8 cellular contexts compared by ENCODE assay signal in genomic region chr17:64418506-64419339, GRCh38. TPM values are rescaled to one million over a fixed set of nuclear protein-coding genes. Genes with fewer than 3 reads are reported as not detected.
A peak's percentile ranks its signal among the peaks of the same experiment; 100 is the strongest.
DNase-seq lines count a peak whose midpoint lies in the region; ATAC-seq and TF ChIP-seq lines count a peak whose summit lies in the region.

No MANE protein-coding gene starts in this region.

- no peaks in the 10 kb centered on the region for H3K36me3 Mint-ChIP-seq in activated naive CD8-positive, alpha-beta T cell treated with anti-CD3 and anti-CD28 coated beads, Interleukin-2, amount 10 ng/mL, durations not matched to agents 7 days and 5 days
- H3K36me3 Mint-ChIP-seq in activated naive CD8-positive, alpha-beta T cell treated with anti-CD3 and anti-CD28 coated beads, Interleukin-2, amount 50 U/mL, for 24 hours (ENCODE audit: low read depth), result no peaks in the 10 kb centered on the region
- H3K36me3 Mint-ChIP-seq in osteocyte (ENCODE audit: unreplicated experiment), result no peaks in the 10 kb centered on the region

- POLR2A ChIA-PET in activated naive CD8-positive, alpha-beta T cell treated with anti-CD3 and anti-CD28 coated beads, Interleukin-2, amount 10 ng/mL, durations not matched to agents 7 days and 5 days (lab: Charles Lee), result interaction anchor here (0.6 to 5.8 kb wide), 7 partner anchors 14 to 112 kb away, joined by 3 to 46 read pairs (median 5); partner anchors contain the start of genes CEP95, DDX5 and POLG2

- DNase-seq in activated naive CD8-positive, alpha-beta T cell treated with anti-CD3 and anti-CD28 coated beads, Interleukin-2, amount 10 ng/mL, durations not matched to agents 7 days and 5 days, result no peak
- DNase-seq in activated naive CD8-positive, alpha-beta T cell treated with anti-CD3 and anti-CD28 coated beads, Interleukin-2, amount 50 U/mL, for 24 hours, result no peak
- DNase-seq in NCI-H146 treated with DMSO at 0.1 percent for 48 hours (lab: John Stamatoyannopoulos, UW; ENCODE audit: unreplicated experiment) (peak; percentile 57), T1000 (lab: John Stamatoyannopoulos, UW) (peak; percentile 25), fibroblast of the conjunctiva (ENCODE audit: low read depth) (peak; percentile 74), osteocyte (ENCODE audit: extremely low spot score, unreplicated experiment) (no peak)
- no peak for DNase-seq in stimulated activated CD8-positive, alpha-beta memory T cell treated with anti-CD3 and anti-CD28 coated beads, Interleukin-4, amount 100 ng/mL, for 48 hours

- no peaks in the 10 kb centered on the region for H3K27me3 Mint-ChIP-seq in activated naive CD8-positive, alpha-beta T cell treated with anti-CD3 and anti-CD28 coated beads, Interleukin-2, amount 10 ng/mL, durations not matched to agents 7 days and 5 days
- H3K27me3 Mint-ChIP-seq in activated naive CD8-positive, alpha-beta T cell treated with anti-CD3 and anti-CD28 coated beads, Interleukin-2, amount 50 U/mL, for 24 hours, result no peaks in the 10 kb centered on the region
- H3K27me3 Mint-ChIP-seq in osteocyte (ENCODE audit: unreplicated experiment), result peaks cover 9% of the 10 kb centered on the region

- H3K27ac Mint-ChIP-seq in activated naive CD8-positive, alpha-beta T cell treated with anti-CD3 and anti-CD28 coated beads, Interleukin-2, amount 10 ng/mL, durations not matched to agents 7 days and 5 days, result no peak overlapping the region
- no peak overlapping the region for H3K27ac Mint-ChIP-seq in activated naive CD8-positive, alpha-beta T cell treated with anti-CD3 and anti-CD28 coated beads, Interleukin-2, amount 50 U/mL, for 24 hours
- no peak overlapping the region for H3K27ac Mint-ChIP-seq in osteocyte (ENCODE audit: unreplicated experiment)

- H3K4me3 Mint-ChIP-seq in activated naive CD8-positive, alpha-beta T cell treated with anti-CD3 and anti-CD28 coated beads, Interleukin-2, amount 10 ng/mL, durations not matched to agents 7 days and 5 days, result peak overlapping the region; percentile 39
- no peak overlapping the region for H3K4me3 Mint-ChIP-seq in activated naive CD8-positive, alpha-beta T cell treated with anti-CD3 and anti-CD28 coated beads, Interleukin-2, amount 50 U/mL, for 24 hours
- no peak overlapping the region for H3K4me3 Mint-ChIP-seq in osteocyte (ENCODE audit: unreplicated experiment)

- H3K9me3 Mint-ChIP-seq in activated naive CD8-positive, alpha-beta T cell treated with anti-CD3 and anti-CD28 coated beads, Interleukin-2, amount 10 ng/mL, durations not matched to agents 7 days and 5 days, result no peaks in the 10 kb centered on the region
- H3K9me3 Mint-ChIP-seq in activated naive CD8-positive, alpha-beta T cell treated with anti-CD3 and anti-CD28 coated beads, Interleukin-2, amount 50 U/mL, for 24 hours, result no peaks in the 10 kb centered on the region
- no peaks in the 10 kb centered on the region for H3K9me3 Mint-ChIP-seq in osteocyte (ENCODE audit: unreplicated experiment)

- ATAC-seq in activated naive CD8-positive, alpha-beta T cell treated with anti-CD3 and anti-CD28 coated beads, Interleukin-2, amount 10 ng/mL, durations not matched to agents 7 days and 5 days (ENCODE audit: low read depth), result peak; percentile 35
- no peak for ATAC-seq in activated naive CD8-positive, alpha-beta T cell treated with anti-CD3 and anti-CD28 coated beads, Interleukin-2, amount 50 U/mL, for 24 hours
- ATAC-seq in GM21526 (IDR thresholded peaks at IDR 0.05; ENCODE audit: low FRiP score, unreplicated experiment), result no peak

- TF ChIP-seq CTCF in osteocyte (IDR thresholded peaks at IDR 0.05), result peak; percentile 82

- peaks cover 6% of the 10 kb centered on the region for H3K4me1 Mint-ChIP-seq in activated naive CD8-positive, alpha-beta T cell treated with anti-CD3 and anti-CD28 coated beads, Interleukin-2, amount 10 ng/mL, durations not matched to agents 7 days and 5 days
- peaks cover under 1% of the 10 kb centered on the region for H3K4me1 Mint-ChIP-seq in activated naive CD8-positive, alpha-beta T cell treated with anti-CD3 and anti-CD28 coated beads, Interleukin-2, amount 50 U/mL, for 24 hours
- H3K4me1 Mint-ChIP-seq in osteocyte (ENCODE audit: unreplicated experiment), result peaks cover under 1% of the 10 kb centered on the region

RNA-seq across cellular contexts. Expression of gene PECAM1, which starts 28.1 kb away (rescaled TPM):
- 100 to 1,000 TPM; 163 to 167 TPM for total RNA-seq in activated naive CD8-positive, alpha-beta T cell treated with anti-CD3 and anti-CD28 coated beads, Interleukin-2, amount 10 ng/mL, durations not matched to agents 7 days and 5 days
- total RNA-seq in osteocyte, result not detected in 2 replicates

RNA-seq across cellular contexts. Expression of gene MILR1, which starts 30.2 kb away (rescaled TPM):
- total RNA-seq in activated naive CD8-positive, alpha-beta T cell treated with anti-CD3 and anti-CD28 coated beads, Interleukin-2, amount 10 ng/mL, durations not matched to agents 7 days and 5 days, result 1 to 10 TPM in 1 of 2 experiments, under 1 TPM in 1; 0.65 to 1.2 TPM
- not detected in 2 replicates for total RNA-seq in osteocyte

Comparison
In these comparisons a context has a peak if more than half of its experiments do, and no peak if none do; other contexts are left out.
1. DNase-seq: peak in NCI-H146 treated with DMSO at 0.1 percent for 48 hours (single experiment), T1000 (single experiment) and fibroblast of the conjunctiva (single experiment); none in activated naive CD8-positive, alpha-beta T cell treated with anti-CD3 and anti-CD28 coated beads, Interleukin-2, amount 10 ng/mL, durations not matched to agents 7 days and 5 days (single experiment), activated naive CD8-positive, alpha-beta T cell treated with anti-CD3 and anti-CD28 coated beads, Interleukin-2, amount 50 U/mL, for 24 hours (single experiment), osteocyte (single experiment) and stimulated activated CD8-positive, alpha-beta memory T cell treated with anti-CD3 and anti-CD28 coated beads, Interleukin-4, amount 100 ng/mL, for 48 hours (single experiment).
2. RNA of gene PECAM1, which starts 28.1 kb away (total RNA-seq): 163 to 167 TPM in activated naive CD8-positive, alpha-beta T cell treated with anti-CD3 and anti-CD28 coated beads, Interleukin-2, amount 10 ng/mL, durations not matched to agents 7 days and 5 days; not detected in osteocyte; every median in the first group is over 100 times any median in the second.